In genomic region chr2:227222292-227222691, GRCh38 we compare ENCODE assay signal across 25 cellular contexts.
"Had no signal": no experiment of that assay in that cellular context is flagged by ENCODE, and none has a peak within 500 bp of the region (broad histone marks: within the 10 kb centered on the region; RNA-seq: fewer than 3 reads in every experiment).

No MANE protein-coding gene starts in this region.

- H3K27ac Mint-ChIP-seq: dendritic cell treated with granulocyte-macrophage colony-stimulating factor and Interleukin-4, amounts not matched to agents 40 ng/mL and 50 ng/mL, for 4 days; effector memory CD8-positive, alpha-beta T cell; immature natural killer cell; memory B cell; natural killer cell treated with Interleukin-12 subunit alpha and Interleukin-12 subunit beta and Interleukin-15 and Interleukin-18, amount 100 ng/mL, for 72 hours; neural progenitor cell; progenitor cell of endocrine pancreas had no signal

- ATAC-seq: effector memory CD8-positive, alpha-beta T cell; foreskin keratinocyte; left cardiac atrium; lower lobe of right lung; natural killer cell treated with Interleukin-12 subunit alpha and Interleukin-12 subunit beta and Interleukin-15 and Interleukin-18, amount 100 ng/mL, for 72 hours; pancreas; right cardiac atrium had no signal

- H3K4me1 ChIP-seq: esophagus squamous epithelium, foreskin keratinocyte, left ventricle myocardium inferior, lower lobe of right lung, neural progenitor cell, pancreas, suprapubic skin, tibial artery, upper lobe of left lung, uterus had no signal

- H3K4me3 ChIP-seq: esophagus squamous epithelium, left ventricle myocardium inferior, lower lobe of right lung, neural progenitor cell, pancreas, suprapubic skin, tibial artery, upper lobe of left lung, uterus had no signal

- H3K36me3 ChIP-seq: esophagus squamous epithelium, left ventricle myocardium inferior, lower lobe of right lung, neural progenitor cell, pancreas, suprapubic skin, tibial artery, upper lobe of left lung, uterus had no signal

- H3K9me3 ChIP-seq: esophagus squamous epithelium, left ventricle myocardium inferior, lower lobe of right lung, pancreas, suprapubic skin, tibial artery, upper lobe of left lung, uterus had no signal

- H3K27ac ChIP-seq: epithelial cell of prostate, esophagus squamous epithelium, foreskin keratinocyte, left ventricle myocardium inferior, lower lobe of right lung, neural progenitor cell, pancreas, suprapubic skin, tibial artery, upper lobe of left lung, uterus had no signal

- DNase-seq: effector memory CD8-positive, alpha-beta T cell; esophagus squamous epithelium; foreskin keratinocyte; immature natural killer cell; kidney; left cardiac atrium; left ventricle myocardium inferior; lower lobe of right lung; midbrain; nucleus accumbens; pancreas; right cardiac atrium; small intestine; stimulated activated CD4-positive, alpha-beta T cell treated with anti-CD3 and anti-CD28 coated beads, Interleukin-12 subunit alpha, Interleukin-12 subunit beta, amount 100 ng/mL, for 4 hours; stimulated activated naive CD4-positive, alpha-beta T cell treated with Interleukin-2 at 50 U/mL for 16 hours; tibial artery; upper lobe of left lung; uterus had no signal

- H3K4me1 Mint-ChIP-seq: immature natural killer cell, neural progenitor cell had no signal

- H3K27me3 Mint-ChIP-seq: memory B cell, progenitor cell of endocrine pancreas had no signal

- H3K4me3 Mint-ChIP-seq: dendritic cell treated with granulocyte-macrophage colony-stimulating factor and Interleukin-4, amounts not matched to agents 40 ng/mL and 50 ng/mL, for 4 days; effector memory CD8-positive, alpha-beta T cell; immature natural killer cell; memory B cell; natural killer cell treated with Interleukin-12 subunit alpha and Interleukin-12 subunit beta and Interleukin-15 and Interleukin-18, amount 100 ng/mL, for 72 hours; neural progenitor cell had no signal

- H3K36me3 Mint-ChIP-seq: immature natural killer cell; natural killer cell treated with Interleukin-12 subunit alpha and Interleukin-12 subunit beta and Interleukin-15 and Interleukin-18, amount 100 ng/mL, for 72 hours; neural progenitor cell had no signal

- H3K27me3 ChIP-seq: foreskin keratinocyte, neural progenitor cell, pancreas, suprapubic skin, tibial artery, upper lobe of left lung, uterus had no signal

- H3K9me3 Mint-ChIP-seq: dendritic cell treated with granulocyte-macrophage colony-stimulating factor and Interleukin-4, amounts not matched to agents 40 ng/mL and 50 ng/mL, for 4 days; effector memory CD8-positive, alpha-beta T cell; immature natural killer cell; memory B cell; natural killer cell treated with Interleukin-12 subunit alpha and Interleukin-12 subunit beta and Interleukin-15 and Interleukin-18, amount 100 ng/mL, for 72 hours; neural progenitor cell had no signal
